In genomic region chr22:50469377-50470305, GRCh38 we compare ENCODE assay signal across 9 cellular contexts. TPM values are rescaled to one million over a fixed set of nuclear protein-coding genes. Genes with fewer than 3 reads are reported as not detected.
DNase-seq lines count a peak whose midpoint lies in the region; ATAC-seq and TF ChIP-seq lines count a peak whose summit lies in the region.
"Had no signal": no experiment of that assay in that cellular context is flagged by ENCODE, and none has a peak within 500 bp of the region (broad histone marks: within the 10 kb centered on the region; RNA-seq: fewer than 3 reads in every experiment).

No MANE protein-coding gene starts in this region.

- no peaks in the 10 kb centered on the region for H3K9me3 ChIP-seq in effector memory CD4-positive, alpha-beta T cell (ENCODE audit: control insufficient read depth, low read length)
- H3K9me3 ChIP-seq in spleen = no peaks in the 10 kb centered on the region

- POLR2A ChIA-PET in activated CD4-positive, alpha-beta memory T cell treated with anti-CD3 and anti-CD28 coated beads for 36 hours (lab: Charles Lee) = interaction anchor here (1.0 to 1.9 kb wide), 4 partner anchors 10 to 151 kb away, joined by 3 to 6 read pairs (median 6); no protein-coding TSS in a partner anchor

- H3K27ac ChIP-seq in effector memory CD4-positive, alpha-beta T cell (ENCODE audit: insufficient read depth, low read length, poor library complexity, severe bottlenecking) = peak overlapping the region; percentile 76
- H3K27ac ChIP-seq in spleen = peak overlapping the region; percentile 51 to 90 (median 78)

- peaks cover 57% of the 10 kb centered on the region for H3K4me1 ChIP-seq in effector memory CD4-positive, alpha-beta T cell (ENCODE audit: control insufficient read depth, insufficient read depth, low read length, poor library complexity, severe bottlenecking)
- H3K4me1 ChIP-seq in spleen = peaks cover 47 to 73% (median 63%) of the 10 kb centered on the region in 6 donors

- WGBS in spleen, 5 donors = 5 to 60% (median 16%) methylated on average over 7 to 25 of the region's 25 CpGs

- intact Hi-C loops in activated CD4-positive, alpha-beta memory T cell treated with anti-CD3 and anti-CD28 coated beads for 36 hours (cut with micrococcal nuclease) = loop anchor here (2.0 to 5.0 kb wide), 2 partner anchors 127 to 151 kb away; partner anchors contain the start of gene PPP6R2
- intact Hi-C loops in spleen (cut with DNase I; ENCODE audit: low total_unique reads) = loop anchor here (10.0 kb wide), 1 partner anchor 125 kb away; the partner anchor contains the start of gene PPP6R2

- peak in 5 of 11 experiments; percentile 10 to 44 (median 21) for TF ChIP-seq CTCF in spleen (IDR thresholded peaks at IDR 0.05 in 8 of 11, conservative IDR thresholded peaks at IDR 0.05 in 3 of 11)

- H3K36me3 Mint-ChIP-seq in activated CD4-positive, alpha-beta memory T cell treated with anti-CD3 and anti-CD28 coated beads for 36 hours = peaks cover 10% of the 10 kb centered on the region

- H3K27me3 ChIP-seq in effector memory CD4-positive, alpha-beta T cell (replicated peaks; ENCODE audit: control insufficient read depth, insufficient read depth, low read length, poor library complexity, severe bottlenecking) = no peaks in the 10 kb centered on the region
- H3K27me3 ChIP-seq in spleen (replicated peaks in 1 of 7) = no peaks in the 10 kb centered on the region

- H3K4me1 Mint-ChIP-seq in activated CD4-positive, alpha-beta memory T cell treated with anti-CD3 and anti-CD28 coated beads for 36 hours (ENCODE audit: low read depth) = peaks cover 55% of the 10 kb centered on the region

- ATAC-seq in GM18868 (IDR thresholded peaks at IDR 0.05; ENCODE audit: unreplicated experiment) = peak; percentile 70
- ATAC-seq in HG02938 (IDR thresholded peaks at IDR 0.05; ENCODE audit: unreplicated experiment) = peak; percentile 50

- TF ChIP-seq POLR2A in spleen (IDR thresholded peaks at IDR 0.05) = no peak

- peak overlapping the region; percentile 37 for H3K4me3 ChIP-seq in effector memory CD4-positive, alpha-beta T cell (ENCODE audit: insufficient read depth, low read depth, low read length, poor library complexity, severe bottlenecking)
- H3K4me3 ChIP-seq in spleen = peak overlapping the region in 4 of 8 donors; percentile 2 to 59 (median 26)

- no peaks in the 10 kb centered on the region for H3K27me3 Mint-ChIP-seq in activated CD4-positive, alpha-beta memory T cell treated with anti-CD3 and anti-CD28 coated beads for 36 hours

- H3K27ac Mint-ChIP-seq in activated CD4-positive, alpha-beta memory T cell treated with anti-CD3 and anti-CD28 coated beads for 36 hours = peak overlapping the region; percentile 92

- H3K36me3 ChIP-seq in effector memory CD4-positive, alpha-beta T cell (ENCODE audit: control insufficient read depth, insufficient read depth, low read length) = peaks cover 36% of the 10 kb centered on the region
- peaks cover 0 to 38% (median 35%) of the 10 kb centered on the region in 6 donors for H3K36me3 ChIP-seq in spleen

- DNase-seq in NCI-H226 (peak; percentile 65), spleen (peak; percentile 98), NCI-H446 treated with DMSO at 0.1 percent for 48 hours (lab: John Stamatoyannopoulos, UW) (no peak), cortex of kidney (lab: John Stamatoyannopoulos, UW) (no peak)
- peak; percentile 97 for DNase-seq in activated CD4-positive, alpha-beta memory T cell treated with anti-CD3 and anti-CD28 coated beads for 36 hours
- peak; percentile 94 to 98 (median 97) for DNase-seq in effector memory CD4-positive, alpha-beta T cell

- no peaks in the 10 kb centered on the region for H3K9me3 Mint-ChIP-seq in activated CD4-positive, alpha-beta memory T cell treated with anti-CD3 and anti-CD28 coated beads for 36 hours

- peak overlapping the region; percentile 53 for H3K4me3 Mint-ChIP-seq in activated CD4-positive, alpha-beta memory T cell treated with anti-CD3 and anti-CD28 coated beads for 36 hours

- CTCF ChIA-PET in activated CD4-positive, alpha-beta memory T cell treated with anti-CD3 and anti-CD28 coated beads for 36 hours (lab: Charles Lee) = interaction anchor here (0.7 to 4.6 kb wide), 8 partner anchors 17 to 151 kb away, joined by 3 to 18 read pairs (median 5); partner anchors contain the start of gene SCO2

RNA-seq across cellular contexts. Expression of gene SBF1, which starts 5.2 kb away (rescaled TPM):
- 100 to 1,000 TPM; 110 to 112 TPM for total RNA-seq in activated CD4-positive, alpha-beta memory T cell treated with anti-CD3 and anti-CD28 coated beads for 36 hours
- total RNA-seq in spleen = 10 to 100 TPM; 65.2 to 96.9 (median 78.9) TPM
- 10 to 100 TPM; 35.7 to 63.3 (median 36.8) TPM for polyA plus RNA-seq in spleen

RNA-seq across cellular contexts. Expression of gene ADM2, which starts 11.7 kb away (rescaled TPM):
- 1 to 10 TPM; 7.3 to 7.4 TPM for total RNA-seq in activated CD4-positive, alpha-beta memory T cell treated with anti-CD3 and anti-CD28 coated beads for 36 hours
- total RNA-seq in spleen = 1 to 10 TPM; 1.2 to 3.5 (median 2.6) TPM
- polyA plus RNA-seq in spleen = 1 to 10 TPM in 2 of 3 donors, under 1 TPM in 1; 0.74 to 2.1 (median 1.3) TPM

RNA-seq across cellular contexts. Expression of gene MIOX, which starts 17.0 kb away (rescaled TPM):
- total RNA-seq in activated CD4-positive, alpha-beta memory T cell treated with anti-CD3 and anti-CD28 coated beads for 36 hours = under 1 TPM; 0.39 to 0.59 TPM
- total RNA-seq in spleen = 1 to 10 TPM in 1 of 7 donors, not detected in 6; 2.2 TPM
- polyA plus RNA-seq in spleen = under 1 TPM; 0.24 to 0.26 (median 0.26) TPM
- total RNA-seq: glomerular endothelial cell had no signal

RNA-seq across cellular contexts. Expression of gene LMF2, which starts 37.9 kb away (rescaled TPM):
- 10 to 100 TPM; 62.1 to 63.8 TPM for total RNA-seq in activated CD4-positive, alpha-beta memory T cell treated with anti-CD3 and anti-CD28 coated beads for 36 hours
- total RNA-seq in spleen = 10 to 100 TPM; 62.5 to 81.1 (median 72.2) TPM
- polyA plus RNA-seq in spleen = 10 to 100 TPM; 36.6 to 71.2 (median 45.0) TPM

RNA-seq across cellular contexts. Expression of gene NCAPH2, which starts 38.4 kb away (rescaled TPM):
- 100 to 1,000 TPM; 134 to 138 TPM for total RNA-seq in activated CD4-positive, alpha-beta memory T cell treated with anti-CD3 and anti-CD28 coated beads for 36 hours
- 10 to 100 TPM; 33.9 to 48.0 (median 38.1) TPM for total RNA-seq in spleen
- 10 to 100 TPM; 31.4 to 43.1 (median 35.0) TPM for polyA plus RNA-seq in spleen

Comparison
In these comparisons a context has a peak if more than half of its experiments do, and no peak if none do; other contexts are left out.
1. DNase-seq: peak in NCI-H226 (single experiment), activated CD4-positive, alpha-beta memory T cell treated with anti-CD3 and anti-CD28 coated beads for 36 hours (single experiment), effector memory CD4-positive, alpha-beta T cell (3 of 3) and spleen (single experiment); none in NCI-H446 treated with DMSO at 0.1 percent for 48 hours (single experiment) and cortex of kidney (single experiment).